Comparison of ENCODE assay signal across 35 cellular contexts in the genomic region with DNA sequence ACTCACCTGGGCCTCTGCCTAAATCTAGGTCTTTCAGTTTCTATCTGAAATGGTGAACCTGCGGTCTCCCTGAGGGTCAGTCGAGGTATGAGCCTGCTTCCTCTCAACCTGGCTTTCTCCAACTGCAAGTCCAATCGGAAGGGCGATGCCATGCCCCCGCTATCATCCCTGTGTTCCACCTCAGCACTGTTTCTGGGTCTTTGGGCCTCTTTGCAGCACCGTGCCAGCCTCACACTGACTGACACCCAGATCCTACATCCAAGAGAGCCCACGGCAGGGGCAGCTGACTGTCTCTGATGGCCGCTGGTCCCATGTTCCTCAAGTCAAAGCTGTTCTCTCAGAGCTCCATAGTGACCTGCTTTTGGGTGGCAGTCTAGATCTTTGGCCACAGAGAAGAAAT.
"Had no signal": no experiment of that assay in that cellular context is flagged by ENCODE, and none has a peak within 500 bp of the region (broad histone marks: within the 10 kb centered on the region; RNA-seq: fewer than 3 reads in every experiment).

No MANE protein-coding gene starts in this region.

- H3K36me3 Mint-ChIP-seq: activated CD8-positive, alpha-beta memory T cell treated with anti-CD3 and anti-CD28 coated beads, Interleukin-2, amount 10 ng/mL, durations not matched to agents 7 days and 5 days; activated naive CD4-positive, alpha-beta T cell treated with anti-CD3 and anti-CD28 coated beads, Interleukin-2, amount 50 U/mL, for 72 hours had no signal

- H3K27ac Mint-ChIP-seq: activated CD4-positive, alpha-beta memory T cell treated with anti-CD3 and anti-CD28 coated beads, Interleukin-2, amount 10 ng/mL, durations not matched to agents 7 days and 5 days; activated CD8-positive, alpha-beta memory T cell treated with anti-CD3 and anti-CD28 coated beads, Interleukin-2, amount 10 ng/mL, durations not matched to agents 7 days and 5 days; activated naive CD4-positive, alpha-beta T cell treated with anti-CD3 and anti-CD28 coated beads for 36 hours; activated T-cell treated with anti-CD3 and anti-CD28 coated beads, Interleukin-2, amount 50 U/mL, for 72 hours; activated T-helper 17 cell treated with anti-CD3 and anti-CD28 coated beads, Interleukin-2, amount 50 U/mL, for 72 hours had no signal

- H3K4me3 Mint-ChIP-seq: activated CD4-positive, alpha-beta memory T cell treated with anti-CD3 and anti-CD28 coated beads, Interleukin-2, amount 10 ng/mL, durations not matched to agents 7 days and 5 days; activated CD8-positive, alpha-beta memory T cell treated with anti-CD3 and anti-CD28 coated beads, Interleukin-2, amount 10 ng/mL, durations not matched to agents 7 days and 5 days; activated naive CD4-positive, alpha-beta T cell treated with anti-CD3 and anti-CD28 coated beads for 36 hours; activated T-cell treated with anti-CD3 and anti-CD28 coated beads, Interleukin-2, amount 50 U/mL, for 72 hours; activated T-helper 17 cell treated with anti-CD3 and anti-CD28 coated beads, Interleukin-2, amount 50 U/mL, for 72 hours had no signal

- FAIRE-seq: astrocyte, K562, RCC 7860 had no signal

- H3K27ac ChIP-seq: adrenal gland, body of pancreas, breast epithelium, RWPE1, WERI-Rb-1 had no signal

- H3K36me3 ChIP-seq: adrenal gland, breast epithelium, WERI-Rb-1 had no signal

- H3K9me3 Mint-ChIP-seq: activated CD4-positive, alpha-beta memory T cell treated with anti-CD3 and anti-CD28 coated beads, Interleukin-2, amount 10 ng/mL, durations not matched to agents 7 days and 5 days; activated naive CD4-positive, alpha-beta T cell treated with anti-CD3 and anti-CD28 coated beads for 36 hours; activated naive CD4-positive, alpha-beta T cell treated with anti-CD3 and anti-CD28 coated beads, Interleukin-2, amount 50 U/mL, for 72 hours; activated T-cell treated with anti-CD3 and anti-CD28 coated beads, Interleukin-2, amount 50 U/mL, for 72 hours; activated T-helper 17 cell treated with anti-CD3 and anti-CD28 coated beads, Interleukin-2, amount 50 U/mL, for 72 hours had no signal

- H3K27me3 ChIP-seq: body of pancreas had no signal

- H3K4me1 ChIP-seq: adrenal gland, body of pancreas, breast epithelium had no signal

- H3K9me3 ChIP-seq: adrenal gland, body of pancreas, breast epithelium had no signal

- H3K4me3 ChIP-seq: adrenal gland, body of pancreas, breast epithelium, K562 had no signal

- H3K27me3 Mint-ChIP-seq: activated CD4-positive, alpha-beta memory T cell treated with anti-CD3 and anti-CD28 coated beads, Interleukin-2, amount 10 ng/mL, durations not matched to agents 7 days and 5 days had no signal

- DNase-seq: activated CD4-positive, alpha-beta memory T cell treated with anti-CD3 and anti-CD28 coated beads, Interleukin-2, amount 10 ng/mL, durations not matched to agents 7 days and 5 days; activated CD4-positive, alpha-beta T cell treated with anti-CD3 and anti-CD28 coated beads for 1 hour; activated CD4-positive, alpha-beta T cell treated with anti-CD3 and anti-CD28 coated beads for 48 hours; activated CD4-positive, CD25-positive, alpha-beta regulatory T cell; activated CD8-positive, alpha-beta memory T cell treated with anti-CD3 and anti-CD28 coated beads for 24 hours; activated CD8-positive, alpha-beta memory T cell treated with anti-CD3 and anti-CD28 coated beads, Interleukin-2, amount 10 ng/mL, durations not matched to agents 7 days and 5 days; activated gamma-delta T cell treated with Interleukin-2 at 50 U/mL for 16 hours; activated naive CD4-positive, alpha-beta T cell treated with anti-CD3 and anti-CD28 coated beads for 36 hours; activated T-cell treated with anti-CD3 and anti-CD28 coated beads, Interleukin-2, amount 50 U/mL, for 1 hour; activated T-cell treated with anti-CD3 and anti-CD28 coated beads, Interleukin-2, amount 50 U/mL, for 72 hours; adrenal gland; body of pancreas; caudate nucleus; cerebellar nuclear complex; NCI-H1105; NCI-H1417 treated with DMSO at 0.1 percent for 48 hours; NCI-H187 treated with DMSO at 0.1 percent for 48 hours; NCI-H2081; NCI-H2171 treated with DMSO at 0.1 percent for 48 hours; NCI-H2227 treated with DMSO at 0.1 percent for 48 hours; NCI-H446; NCI-H510A treated with DMSO at 0.1 percent for 48 hours; NCI-H526 treated with DMSO at 0.1 percent for 48 hours; NCI-H774; Right ventricle myocardium superior; SW 1271; T1000; WERI-Rb-1 had no signal

- H3K4me1 Mint-ChIP-seq: activated CD4-positive, alpha-beta memory T cell treated with anti-CD3 and anti-CD28 coated beads, Interleukin-2, amount 10 ng/mL, durations not matched to agents 7 days and 5 days; activated CD8-positive, alpha-beta memory T cell treated with anti-CD3 and anti-CD28 coated beads, Interleukin-2, amount 10 ng/mL, durations not matched to agents 7 days and 5 days; activated T-helper 17 cell treated with anti-CD3 and anti-CD28 coated beads, Interleukin-2, amount 50 U/mL, for 72 hours had no signal
